In genomic region chr9:16516887-16517286, GRCh38 we compare ENCODE assay signal across 16 cellular contexts.
DNase-seq lines count a peak whose midpoint lies in the region; ATAC-seq, FAIRE-seq and TF ChIP-seq lines count a peak whose summit lies in the region.
"Had no signal": no experiment of that assay in that cellular context is flagged by ENCODE, and none has a peak within 500 bp of the region (broad histone marks: within the 10 kb centered on the region; RNA-seq: fewer than 3 reads in every experiment).

No MANE protein-coding gene starts in this region.

- no peak for TF ChIP-seq EP300 in GM12878 (IDR thresholded peaks at IDR 0.05; ENCODE audit: borderline replicate concordance in 1 of 2, control insufficient read depth in 1 of 2, low read depth in 2 of 2, low read length in 2 of 2)

- no peaks in the 10 kb centered on the region for H3K79me2 ChIP-seq in GM12878 (ENCODE audit: control insufficient read depth, insufficient read depth, low read length)

- H3K4me3 ChIP-seq in HUES6 (ENCODE audit: low read depth, low read length) (0 out of 2 replicates have a peak overlapping the region, but pooled peaks have one; percentile 11), GM12878 (no peak overlapping the region), thyroid gland (replicated peaks in 1 of 3) (no peak overlapping the region)
- H3K4me3 ChIP-seq: BLaER1, pancreas had no signal

- SMC1A ChIA-PET in GM12878 (lab: Charles Lee; ENCODE audit: uncharacterized antibody, unreplicated experiment): interaction anchor here (0.8 to 1.6 kb wide), 5 partner anchors 11 to 42 kb away, joined by 4 to 5 read pairs (median 4); no protein-coding TSS in a partner anchor

- intact Hi-C loops in GM12878 (cut with micrococcal nuclease; ENCODE audit: unreplicated experiment) (no loop called here), thyroid gland (cut with DNase I) (no loop called here)

- TF ChIP-seq POLR2A in GM12878 (IDR thresholded peaks at IDR 0.05; ENCODE audit: low read depth, low read length): no peak
- TF ChIP-seq POLR2A in thyroid gland (IDR thresholded peaks at IDR 0.05): no peak

- H3K27me3 ChIP-seq in HUES6 (ENCODE audit: control insufficient read depth, insufficient read depth, low read length) (no peaks in the 10 kb centered on the region), GM12878 (replicated peaks in 1 of 2; ENCODE audit: control insufficient read depth in 2 of 2, insufficient read depth in 2 of 2, low read length in 1 of 2) (no peaks in the 10 kb centered on the region), thyroid gland (no peaks in the 10 kb centered on the region)
- H3K27me3 ChIP-seq: BLaER1, foreskin keratinocyte, pancreas had no signal

- RAD21 ChIA-PET in GM12878 (lab: Charles Lee; ENCODE audit: unreplicated experiment): no interaction called here

- ATAC-seq in GM12878: no peak
- no peak for ATAC-seq in HG03095 (IDR thresholded peaks at IDR 0.05; ENCODE audit: unreplicated experiment)
- ATAC-seq: foreskin keratinocyte had no signal

- POLR2A ChIA-PET in GM12878 (lab: Charles Lee): no interaction called here

- no peak for TF ChIP-seq CTCF in GM12878 (IDR thresholded peaks at IDR 0.05 in 2 of 3, conservative IDR thresholded peaks at IDR 0.05 in 1 of 3; ENCODE audit: control insufficient read depth in 2 of 3, extremely low read depth in 1 of 3, insufficient read depth in 1 of 3, low read depth in 3 of 3, low read length in 3 of 3)
- TF ChIP-seq CTCF in thyroid gland (IDR thresholded peaks at IDR 0.05): no peak

- CTCF ChIA-PET in GM12878 (lab: Yijun Ruan, JAX): interaction anchor here (1.0 to 1.2 kb wide), 2 partner anchors 11 to 15 kb away, joined by 4 read pairs; no protein-coding TSS in a partner anchor

- no peaks in the 10 kb centered on the region for H3K36me3 ChIP-seq in HUES6 (ENCODE audit: control insufficient read depth, insufficient read depth, low read length)
- no peaks in the 10 kb centered on the region for H3K36me3 ChIP-seq in GM12878 (ENCODE audit: control insufficient read depth in 2 of 2, insufficient read depth in 2 of 2, low read length in 1 of 2)
- no peaks in the 10 kb centered on the region for H3K36me3 ChIP-seq in thyroid gland
- H3K36me3 ChIP-seq: pancreas had no signal

- H3K9ac ChIP-seq in HUES6 (ENCODE audit: low read length): peak overlapping the region; percentile 58
- no peak overlapping the region for H3K9ac ChIP-seq in GM12878 (ENCODE audit: control insufficient read depth, insufficient read depth, low read length)
- H3K9ac ChIP-seq: BLaER1 had no signal

- BruUV-seq in GM12878 (replicated peaks; lab: Mats Ljungman, UMichigan): no TSS peak

- H2AFZ ChIP-seq in GM12878 (ENCODE audit: control insufficient read depth, low read depth, low read length): no peak overlapping the region

- no peak for TF ChIP-seq RAD21 in GM12878 (IDR thresholded peaks at IDR 0.05; ENCODE audit: insufficient read depth, low read depth, low read length)

- H3K27ac ChIP-seq in HUES6 (ENCODE audit: low read depth, low read length) (peak overlapping the region; percentile 62; the same call in 1 of the 2 replicates), GM12878 (ENCODE audit: control insufficient read depth, insufficient read depth) (no peak overlapping the region), thyroid gland (peak overlapping the region; percentile 80 to 86 (median 83))
- H3K27ac ChIP-seq: BLaER1, foreskin keratinocyte, pancreas had no signal

- H3K9me3 ChIP-seq in HUES6 (ENCODE audit: control insufficient read depth, insufficient read depth, low read depth, low read length) (no peaks in the 10 kb centered on the region), GM12878 (replicated peaks; ENCODE audit: control insufficient read depth, insufficient read depth, low read length) (no peaks in the 10 kb centered on the region), thyroid gland (no peaks in the 10 kb centered on the region)
- H3K9me3 ChIP-seq: pancreas had no signal

- 0% methylated on average over 2 of the region's 2 CpGs for WGBS in GM12878 (ENCODE audit: insufficient coverage, insufficient replicate concordance, low lambda C conversion rate, missing lambda C conversion rate)
- WGBS in thyroid gland, 2 donors: 33 to 40% methylated on average over 2 of the region's 2 CpGs

- DNase-seq in GM12878 (ENCODE audit: low read depth, low spot score) (no peak), iris pigment epithelial cell (ENCODE audit: low read depth) (peak; percentile 58), thyroid gland (no peak), G401 (ENCODE audit: low spot score) (no peak), GOT3 (lab: John Stamatoyannopoulos, UW) (no peak)
- DNase-seq: activated CD4-positive, alpha-beta T cell treated with anti-CD3 and anti-CD28 coated beads, Interleukin-2, amount 10 ng/mL, durations not matched to agents 24 days and 14 days; amniotic stem cell; DMS53; foreskin keratinocyte; midbrain; MV-4-11; NCI-H2107; pancreas had no signal

- H3K4me1 ChIP-seq in HUES6 (ENCODE audit: control insufficient read depth, insufficient read depth, low read length) (peaks cover 56% of the 10 kb centered on the region), GM12878 (ENCODE audit: control insufficient read depth, insufficient read depth, low read length) (no peaks in the 10 kb centered on the region), thyroid gland (peaks cover 16 to 32% of the 10 kb centered on the region in 2 donors)
- H3K4me1 ChIP-seq: pancreas had no signal

- in situ Hi-C loops in GM12878 (cut with MboI) (no loop called here), G401 (cut with HindIII; ENCODE audit: low sequenced_read_pairs) (no loop called here)

- H3K4me2 ChIP-seq in GM12878 (ENCODE audit: control insufficient read depth, insufficient read depth): no peak overlapping the region
- H3K4me2 ChIP-seq: BLaER1 had no signal

- FAIRE-seq in GM12878 (lab: Jason Lieb, UNC): peak; percentile 47
- FAIRE-seq: pancreas had no signal

- H4K20me1 ChIP-seq in GM12878 (ENCODE audit: control insufficient read depth, insufficient read depth): no peaks in the 10 kb centered on the region
- H4K20me1 ChIP-seq: BLaER1 had no signal

TF ChIP-seq in GM12878, 131 proteins besides CTCF, POLR2A, EP300 and RAD21 (continues in another document):
- TF ChIP-seq, protein P1, sequence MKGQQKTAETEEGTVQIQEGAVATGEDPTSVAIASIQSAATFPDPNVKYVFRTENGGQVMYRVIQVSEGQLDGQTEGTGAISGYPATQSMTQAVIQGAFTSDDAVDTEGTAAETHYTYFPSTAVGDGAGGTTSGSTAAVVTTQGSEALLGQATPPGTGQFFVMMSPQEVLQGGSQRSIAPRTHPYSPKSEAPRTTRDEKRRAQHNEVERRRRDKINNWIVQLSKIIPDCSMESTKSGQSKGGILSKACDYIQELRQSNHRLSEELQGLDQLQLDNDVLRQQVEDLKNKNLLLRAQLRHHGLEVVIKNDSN (IDR thresholded peaks at IDR 0.05; ENCODE audit: borderline replicate concordance, extremely low read length, insufficient read depth, low read depth, low read length): no peak
- TF ChIP-seq EGR1 (IDR thresholded peaks at IDR 0.05; ENCODE audit: borderline replicate concordance in 1 of 2, low read depth in 2 of 2, low read length in 2 of 2) (no peak), ZNF592 (IDR thresholded peaks at IDR 0.05) (no peak), STAT3 (IDR thresholded peaks at IDR 0.05; ENCODE audit: low read depth, low read length) (no peak)
- TF ChIP-seq, protein P2, sequence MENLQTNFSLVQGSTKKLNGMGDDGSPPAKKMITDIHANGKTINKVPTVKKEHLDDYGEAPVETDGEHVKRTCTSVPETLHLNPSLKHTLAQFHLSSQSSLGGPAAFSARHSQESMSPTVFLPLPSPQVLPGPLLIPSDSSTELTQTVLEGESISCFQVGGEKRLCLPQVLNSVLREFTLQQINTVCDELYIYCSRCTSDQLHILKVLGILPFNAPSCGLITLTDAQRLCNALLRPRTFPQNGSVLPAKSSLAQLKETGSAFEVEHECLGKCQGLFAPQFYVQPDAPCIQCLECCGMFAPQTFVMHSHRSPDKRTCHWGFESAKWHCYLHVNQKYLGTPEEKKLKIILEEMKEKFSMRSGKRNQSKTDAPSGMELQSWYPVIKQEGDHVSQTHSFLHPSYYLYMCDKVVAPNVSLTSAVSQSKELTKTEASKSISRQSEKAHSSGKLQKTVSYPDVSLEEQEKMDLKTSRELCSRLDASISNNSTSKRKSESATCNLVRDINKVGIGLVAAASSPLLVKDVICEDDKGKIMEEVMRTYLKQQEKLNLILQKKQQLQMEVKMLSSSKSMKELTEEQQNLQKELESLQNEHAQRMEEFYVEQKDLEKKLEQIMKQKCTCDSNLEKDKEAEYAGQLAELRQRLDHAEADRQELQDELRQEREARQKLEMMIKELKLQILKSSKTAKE (IDR thresholded peaks at IDR 0.05; ENCODE audit: low read depth, poor library complexity, severe bottlenecking): no peak
